ENCODE assay signal across 1 cellular context in the genomic region with DNA sequence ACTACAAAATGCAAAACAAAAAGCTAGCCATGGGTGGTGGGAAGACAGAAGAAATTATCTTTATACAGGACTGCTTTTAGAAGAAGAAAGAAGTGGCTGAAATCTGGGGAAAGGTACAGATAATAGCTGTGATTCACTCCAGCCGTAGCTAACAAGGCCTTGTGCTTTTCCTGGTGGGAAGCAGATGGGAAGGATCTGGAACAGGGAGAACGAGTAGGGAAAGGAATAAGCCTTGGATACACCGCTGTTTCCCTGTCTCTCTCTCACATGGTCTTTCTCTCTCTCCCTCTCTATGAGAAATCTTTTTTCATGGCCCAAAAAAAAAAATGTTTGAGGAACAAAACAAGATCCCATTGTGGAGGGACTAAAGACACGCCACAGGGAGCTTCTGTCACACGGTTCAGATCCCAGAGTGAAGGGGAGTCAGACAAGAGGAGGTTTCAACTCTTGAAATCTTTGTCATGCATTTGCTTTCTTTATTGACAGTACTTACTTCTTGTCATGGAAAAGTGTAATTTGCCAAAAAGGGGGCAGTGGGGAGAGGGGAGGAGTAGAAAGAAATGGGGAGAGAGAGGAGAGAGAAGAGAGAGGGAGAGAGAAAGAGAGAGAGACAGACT.
TF ChIP-seq lines count a peak whose summit lies in the region.

No MANE protein-coding gene starts in this region.

TF ChIP-seq in H1, 55 proteins besides CTCF, POLR2A, EP300 and RAD21:
- TF ChIP-seq, protein P1, sequence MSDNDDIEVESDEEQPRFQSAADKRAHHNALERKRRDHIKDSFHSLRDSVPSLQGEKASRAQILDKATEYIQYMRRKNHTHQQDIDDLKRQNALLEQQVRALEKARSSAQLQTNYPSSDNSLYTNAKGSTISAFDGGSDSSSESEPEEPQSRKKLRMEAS (IDR thresholded peaks at IDR 0.05), result peak; percentile 59; the same call in 1 of the 2 replicates
- TF ChIP-seq JUN (IDR thresholded peaks at IDR 0.05; ENCODE audit: low read depth, low read length) (no peak), TCF12 (IDR thresholded peaks at IDR 0.05; ENCODE audit: low read depth, low read length) (no peak), MAFK (IDR thresholded peaks at IDR 0.05; ENCODE audit: low read depth, low read length) (no peak), HDAC6 (IDR thresholded peaks at IDR 0.05; ENCODE audit: low read depth, low read length) (no peak), ASH2L (IDR thresholded peaks at IDR 0.05; ENCODE audit: low read length) (no peak), RNF2 (IDR thresholded peaks at IDR 0.05; ENCODE audit: borderline replicate concordance, low read depth, low read length, missing control alignments, poor library complexity, severe bottlenecking) (no peak), NANOG (IDR thresholded peaks at IDR 0.05; ENCODE audit: insufficient read depth, low read depth, low read length, poor library complexity, severe bottlenecking) (no peak), RXRA (IDR thresholded peaks at IDR 0.05; ENCODE audit: insufficient read depth, low read depth, low read length) (no peak), BACH1 (IDR thresholded peaks at IDR 0.05; ENCODE audit: low read length) (no peak), KDM5A (IDR thresholded peaks at IDR 0.05; ENCODE audit: low read length) (no peak), BRCA1 (IDR thresholded peaks at IDR 0.05; ENCODE audit: low read depth, low read length) (no peak), SIN3A (conservative IDR thresholded peaks at IDR 0.05 in 1 of 2, IDR thresholded peaks at IDR 0.05 in 1 of 2; ENCODE audit: low read depth in 1 of 2, low read length in 2 of 2) (0 out of 4 replicates have a peak, but pooled peaks of 1 of the 2 experiments have one; percentile 77), POU5F1 (IDR thresholded peaks at IDR 0.05; ENCODE audit: low read depth, low read length) (peak; percentile 93), HDAC2 (IDR thresholded peaks at IDR 0.05; ENCODE audit: borderline replicate concordance in 1 of 2, low read depth in 2 of 2, low read length in 2 of 2) (0 out of 4 replicates have a peak, but pooled peaks of 1 of the 2 experiments have one; percentile 46), SUZ12 (IDR thresholded peaks at IDR 0.05; ENCODE audit: low read length) (no peak), EZH2 (IDR thresholded peaks at IDR 0.05; ENCODE audit: low read depth, low read length, severe bottlenecking) (no peak), SP4 (IDR thresholded peaks at IDR 0.05; ENCODE audit: low read length) (0 out of 2 replicates have a peak, but pooled peaks have one; percentile 32), CHD2 (IDR thresholded peaks at IDR 0.05; ENCODE audit: low read length) (no peak), KDM1A (IDR thresholded peaks at IDR 0.05; ENCODE audit: borderline replicate concordance, low read length) (no peak), ZNF274 (IDR thresholded peaks at IDR 0.05; ENCODE audit: borderline replicate concordance, extremely low read depth, low read length) (no peak)
- TF ChIP-seq, protein P2, sequence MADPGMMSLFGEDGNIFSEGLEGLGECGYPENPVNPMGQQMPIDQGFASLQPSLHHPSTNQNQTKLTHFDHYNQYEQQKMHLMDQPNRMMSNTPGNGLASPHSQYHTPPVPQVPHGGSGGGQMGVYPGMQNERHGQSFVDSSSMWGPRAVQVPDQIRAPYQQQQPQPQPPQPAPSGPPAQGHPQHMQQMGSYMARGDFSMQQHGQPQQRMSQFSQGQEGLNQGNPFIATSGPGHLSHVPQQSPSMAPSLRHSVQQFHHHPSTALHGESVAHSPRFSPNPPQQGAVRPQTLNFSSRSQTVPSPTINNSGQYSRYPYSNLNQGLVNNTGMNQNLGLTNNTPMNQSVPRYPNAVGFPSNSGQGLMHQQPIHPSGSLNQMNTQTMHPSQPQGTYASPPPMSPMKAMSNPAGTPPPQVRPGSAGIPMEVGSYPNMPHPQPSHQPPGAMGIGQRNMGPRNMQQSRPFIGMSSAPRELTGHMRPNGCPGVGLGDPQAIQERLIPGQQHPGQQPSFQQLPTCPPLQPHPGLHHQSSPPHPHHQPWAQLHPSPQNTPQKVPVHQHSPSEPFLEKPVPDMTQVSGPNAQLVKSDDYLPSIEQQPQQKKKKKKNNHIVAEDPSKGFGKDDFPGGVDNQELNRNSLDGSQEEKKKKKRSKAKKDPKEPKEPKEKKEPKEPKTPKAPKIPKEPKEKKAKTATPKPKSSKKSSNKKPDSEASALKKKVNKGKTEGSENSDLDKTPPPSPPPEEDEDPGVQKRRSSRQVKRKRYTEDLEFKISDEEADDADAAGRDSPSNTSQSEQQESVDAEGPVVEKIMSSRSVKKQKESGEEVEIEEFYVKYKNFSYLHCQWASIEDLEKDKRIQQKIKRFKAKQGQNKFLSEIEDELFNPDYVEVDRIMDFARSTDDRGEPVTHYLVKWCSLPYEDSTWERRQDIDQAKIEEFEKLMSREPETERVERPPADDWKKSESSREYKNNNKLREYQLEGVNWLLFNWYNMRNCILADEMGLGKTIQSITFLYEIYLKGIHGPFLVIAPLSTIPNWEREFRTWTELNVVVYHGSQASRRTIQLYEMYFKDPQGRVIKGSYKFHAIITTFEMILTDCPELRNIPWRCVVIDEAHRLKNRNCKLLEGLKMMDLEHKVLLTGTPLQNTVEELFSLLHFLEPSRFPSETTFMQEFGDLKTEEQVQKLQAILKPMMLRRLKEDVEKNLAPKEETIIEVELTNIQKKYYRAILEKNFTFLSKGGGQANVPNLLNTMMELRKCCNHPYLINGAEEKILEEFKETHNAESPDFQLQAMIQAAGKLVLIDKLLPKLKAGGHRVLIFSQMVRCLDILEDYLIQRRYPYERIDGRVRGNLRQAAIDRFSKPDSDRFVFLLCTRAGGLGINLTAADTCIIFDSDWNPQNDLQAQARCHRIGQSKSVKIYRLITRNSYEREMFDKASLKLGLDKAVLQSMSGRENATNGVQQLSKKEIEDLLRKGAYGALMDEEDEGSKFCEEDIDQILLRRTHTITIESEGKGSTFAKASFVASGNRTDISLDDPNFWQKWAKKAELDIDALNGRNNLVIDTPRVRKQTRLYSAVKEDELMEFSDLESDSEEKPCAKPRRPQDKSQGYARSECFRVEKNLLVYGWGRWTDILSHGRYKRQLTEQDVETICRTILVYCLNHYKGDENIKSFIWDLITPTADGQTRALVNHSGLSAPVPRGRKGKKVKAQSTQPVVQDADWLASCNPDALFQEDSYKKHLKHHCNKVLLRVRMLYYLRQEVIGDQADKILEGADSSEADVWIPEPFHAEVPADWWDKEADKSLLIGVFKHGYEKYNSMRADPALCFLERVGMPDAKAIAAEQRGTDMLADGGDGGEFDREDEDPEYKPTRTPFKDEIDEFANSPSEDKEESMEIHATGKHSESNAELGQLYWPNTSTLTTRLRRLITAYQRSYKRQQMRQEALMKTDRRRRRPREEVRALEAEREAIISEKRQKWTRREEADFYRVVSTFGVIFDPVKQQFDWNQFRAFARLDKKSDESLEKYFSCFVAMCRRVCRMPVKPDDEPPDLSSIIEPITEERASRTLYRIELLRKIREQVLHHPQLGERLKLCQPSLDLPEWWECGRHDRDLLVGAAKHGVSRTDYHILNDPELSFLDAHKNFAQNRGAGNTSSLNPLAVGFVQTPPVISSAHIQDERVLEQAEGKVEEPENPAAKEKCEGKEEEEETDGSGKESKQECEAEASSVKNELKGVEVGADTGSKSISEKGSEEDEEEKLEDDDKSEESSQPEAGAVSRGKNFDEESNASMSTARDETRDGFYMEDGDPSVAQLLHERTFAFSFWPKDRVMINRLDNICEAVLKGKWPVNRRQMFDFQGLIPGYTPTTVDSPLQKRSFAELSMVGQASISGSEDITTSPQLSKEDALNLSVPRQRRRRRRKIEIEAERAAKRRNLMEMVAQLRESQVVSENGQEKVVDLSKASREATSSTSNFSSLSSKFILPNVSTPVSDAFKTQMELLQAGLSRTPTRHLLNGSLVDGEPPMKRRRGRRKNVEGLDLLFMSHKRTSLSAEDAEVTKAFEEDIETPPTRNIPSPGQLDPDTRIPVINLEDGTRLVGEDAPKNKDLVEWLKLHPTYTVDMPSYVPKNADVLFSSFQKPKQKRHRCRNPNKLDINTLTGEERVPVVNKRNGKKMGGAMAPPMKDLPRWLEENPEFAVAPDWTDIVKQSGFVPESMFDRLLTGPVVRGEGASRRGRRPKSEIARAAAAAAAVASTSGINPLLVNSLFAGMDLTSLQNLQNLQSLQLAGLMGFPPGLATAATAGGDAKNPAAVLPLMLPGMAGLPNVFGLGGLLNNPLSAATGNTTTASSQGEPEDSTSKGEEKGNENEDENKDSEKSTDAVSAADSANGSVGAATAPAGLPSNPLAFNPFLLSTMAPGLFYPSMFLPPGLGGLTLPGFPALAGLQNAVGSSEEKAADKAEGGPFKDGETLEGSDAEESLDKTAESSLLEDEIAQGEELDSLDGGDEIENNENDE (IDR thresholded peaks at IDR 0.05; ENCODE audit: insufficient replicate concordance, low read length), result peak; percentile 24
- TF ChIP-seq, protein P3, sequence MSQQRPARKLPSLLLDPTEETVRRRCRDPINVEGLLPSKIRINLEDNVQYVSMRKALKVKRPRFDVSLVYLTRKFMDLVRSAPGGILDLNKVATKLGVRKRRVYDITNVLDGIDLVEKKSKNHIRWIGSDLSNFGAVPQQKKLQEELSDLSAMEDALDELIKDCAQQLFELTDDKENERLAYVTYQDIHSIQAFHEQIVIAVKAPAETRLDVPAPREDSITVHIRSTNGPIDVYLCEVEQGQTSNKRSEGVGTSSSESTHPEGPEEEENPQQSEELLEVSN (IDR thresholded peaks at IDR 0.05), result peak; percentile 77
- TF ChIP-seq, protein P4, sequence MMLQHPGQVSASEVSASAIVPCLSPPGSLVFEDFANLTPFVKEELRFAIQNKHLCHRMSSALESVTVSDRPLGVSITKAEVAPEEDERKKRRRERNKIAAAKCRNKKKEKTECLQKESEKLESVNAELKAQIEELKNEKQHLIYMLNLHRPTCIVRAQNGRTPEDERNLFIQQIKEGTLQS (IDR thresholded peaks at IDR 0.05; ENCODE audit: insufficient read depth, low read depth, low read length), result no peak
